Comparison of ENCODE assay signal across 8 cellular contexts in genomic region chr18:69864802-69865201, GRCh38.
DNase-seq lines count a peak whose midpoint lies in the region; ATAC-seq lines count a peak whose summit lies in the region.
"Not testable (repeated sequence)": the region's sequence is repeated elsewhere in the genome, so short reads cannot be mapped to it uniquely, and the experiment has no call there.

No MANE protein-coding gene starts in this region.

- H3K36me3 Mint-ChIP-seq in activated T-helper 17 cell treated with anti-CD3 and anti-CD28 coated beads, Interleukin-2, amount 50 U/mL, for 72 hours (ENCODE audit: low read depth), result peaks cover 94% of the 10 kb centered on the region
- peaks cover 100% of the 10 kb centered on the region for H3K36me3 Mint-ChIP-seq in stimulated activated effector memory CD8-positive, alpha-beta T cell treated with anti-CD3 and anti-CD28 coated beads, Interleukin-12 subunit alpha, Interleukin-12 subunit beta, amount 100 ng/mL, for 72 hours

- peaks cover 12% of the 10 kb centered on the region for H3K4me1 Mint-ChIP-seq in activated T-helper 17 cell treated with anti-CD3 and anti-CD28 coated beads, Interleukin-2, amount 50 U/mL, for 72 hours
- not testable (repeated sequence) for H3K4me1 Mint-ChIP-seq in stimulated activated effector memory CD8-positive, alpha-beta T cell treated with anti-CD3 and anti-CD28 coated beads, Interleukin-12 subunit alpha, Interleukin-12 subunit beta, amount 100 ng/mL, for 72 hours

- peak overlapping the region; percentile 56 for H3K27ac Mint-ChIP-seq in activated T-helper 17 cell treated with anti-CD3 and anti-CD28 coated beads, Interleukin-2, amount 50 U/mL, for 72 hours
- H3K27ac Mint-ChIP-seq in stimulated activated effector memory CD8-positive, alpha-beta T cell treated with anti-CD3 and anti-CD28 coated beads, Interleukin-12 subunit alpha, Interleukin-12 subunit beta, amount 100 ng/mL, for 72 hours, result not testable (repeated sequence)

- ATAC-seq in GM18508 (IDR thresholded peaks at IDR 0.05; ENCODE audit: insufficient read depth, unreplicated experiment), result peak; percentile 80
- ATAC-seq in GM19328 (IDR thresholded peaks at IDR 0.05; ENCODE audit: unreplicated experiment), result peak; percentile 67
- ATAC-seq in GM21447 (IDR thresholded peaks at IDR 0.05; ENCODE audit: unreplicated experiment), result peak; percentile 68
- peak; percentile 71 for ATAC-seq in HG02763 (IDR thresholded peaks at IDR 0.05; ENCODE audit: unreplicated experiment)
- ATAC-seq in HG03103 (IDR thresholded peaks at IDR 0.05; ENCODE audit: low read depth, unreplicated experiment), result peak; percentile 67
- peak; percentile 74 for ATAC-seq in HG03558 (IDR thresholded peaks at IDR 0.05; ENCODE audit: extremely low read depth, unreplicated experiment)
- ATAC-seq in activated T-helper 17 cell treated with anti-CD3 and anti-CD28 coated beads, Interleukin-2, amount 50 U/mL, for 72 hours (replicated peaks), result peak; percentile 37
- peak; percentile 63 for ATAC-seq in stimulated activated effector memory CD8-positive, alpha-beta T cell treated with anti-CD3 and anti-CD28 coated beads, Interleukin-12 subunit alpha, Interleukin-12 subunit beta, amount 100 ng/mL, for 72 hours

- H3K9me3 Mint-ChIP-seq in activated T-helper 17 cell treated with anti-CD3 and anti-CD28 coated beads, Interleukin-2, amount 50 U/mL, for 72 hours; stimulated activated effector memory CD8-positive, alpha-beta T cell treated with anti-CD3 and anti-CD28 coated beads, Interleukin-12 subunit alpha, Interleukin-12 subunit beta, amount 100 ng/mL, for 72 hours: not testable (repeated sequence)

- not testable (repeated sequence) for DNase-seq in stimulated activated effector memory CD8-positive, alpha-beta T cell treated with anti-CD3 and anti-CD28 coated beads, Interleukin-12 subunit alpha, Interleukin-12 subunit beta, amount 100 ng/mL, for 72 hours (ENCODE audit: low spot score in 2 of 2)

- H3K27me3 Mint-ChIP-seq in activated T-helper 17 cell treated with anti-CD3 and anti-CD28 coated beads, Interleukin-2, amount 50 U/mL, for 72 hours, result not testable (repeated sequence)

- not testable (repeated sequence) for H3K4me3 Mint-ChIP-seq in activated T-helper 17 cell treated with anti-CD3 and anti-CD28 coated beads, Interleukin-2, amount 50 U/mL, for 72 hours; stimulated activated effector memory CD8-positive, alpha-beta T cell treated with anti-CD3 and anti-CD28 coated beads, Interleukin-12 subunit alpha, Interleukin-12 subunit beta, amount 100 ng/mL, for 72 hours
